Comparison of ENCODE assay signal across 12 cellular contexts in genomic region chr1:12182410-12182946, GRCh38. TPM values are rescaled to one million over a fixed set of nuclear protein-coding genes. Genes with fewer than 3 reads are reported as not detected.
DNase-seq lines count a peak whose midpoint lies in the region; ATAC-seq and TF ChIP-seq lines count a peak whose summit lies in the region.
"Had no signal": no experiment of that assay in that cellular context is flagged by ENCODE, and none has a peak within 500 bp of the region (broad histone marks: within the 10 kb centered on the region; RNA-seq: fewer than 3 reads in every experiment).

No MANE protein-coding gene starts in this region.

- no peak for TF ChIP-seq CTCF in tibial artery (IDR thresholded peaks at IDR 0.05)

- CTCF ChIA-PET in activated naive CD4-positive, alpha-beta T cell treated with anti-CD3 and anti-CD28 coated beads, Interleukin-2, amount 10 ng/mL, durations not matched to agents 7 days and 5 days (lab: Charles Lee) = interaction anchor here (1.4 to 13.6 kb wide), 3 partner anchors 25 to 64 kb away, joined by 3 to 116 read pairs (median 4); no protein-coding TSS in a partner anchor

- peaks cover 22% of the 10 kb centered on the region for H3K4me1 ChIP-seq in thymus (ENCODE audit: control insufficient read depth, insufficient read depth, low read length)
- peaks cover 0 to 26% (median 16%) of the 10 kb centered on the region in 4 donors for H3K4me1 ChIP-seq in tibial artery

- intact Hi-C loops in tibial artery (cut with DNase I; ENCODE audit: low total_unique reads) = no loop called here

- H3K27me3 ChIP-seq in thymus (ENCODE audit: control insufficient read depth, insufficient read depth) (no peaks in the 10 kb centered on the region), tibial artery (peaks cover 0 to 50% of the 10 kb centered on the region in 2 donors)
- H3K27me3 ChIP-seq: brain microvascular endothelial cell, testis had no signal

- no peak overlapping the region for H3K4me3 Mint-ChIP-seq in activated naive CD4-positive, alpha-beta T cell treated with anti-CD3 and anti-CD28 coated beads, Interleukin-2, amount 10 ng/mL, durations not matched to agents 7 days and 5 days
- H3K4me3 Mint-ChIP-seq in memory B cell = peak overlapping the region; percentile 35

- 54 to 73% (median 66%) methylated on average over 4 of the region's 4 CpGs for WGBS in adipose tissue, 3 donors
- 94% methylated on average over 4 of the region's 4 CpGs for WGBS in thymus

- no peaks in the 10 kb centered on the region for H3K27me3 Mint-ChIP-seq in activated naive CD4-positive, alpha-beta T cell treated with anti-CD3 and anti-CD28 coated beads, Interleukin-2, amount 10 ng/mL, durations not matched to agents 7 days and 5 days
- H3K27me3 Mint-ChIP-seq in memory B cell = no peaks in the 10 kb centered on the region

- no peak overlapping the region for H3K4me3 ChIP-seq in thymus (ENCODE audit: low read length)
- H3K4me3 ChIP-seq in tibial artery = no peak overlapping the region
- H3K4me3 ChIP-seq: testis had no signal

- H3K27ac ChIP-seq in adipose tissue (ENCODE audit: low read depth, low read length) (peak overlapping the region; percentile 13), thymus (ENCODE audit: low read depth) (peak overlapping the region; percentile 26), tibial artery (peak overlapping the region in 1 of 2 donors; percentile 6)
- H3K27ac ChIP-seq: brain microvascular endothelial cell had no signal

- peaks cover 70% of the 10 kb centered on the region for H3K4me1 Mint-ChIP-seq in activated naive CD4-positive, alpha-beta T cell treated with anti-CD3 and anti-CD28 coated beads, Interleukin-2, amount 10 ng/mL, durations not matched to agents 7 days and 5 days
- peaks cover 61% of the 10 kb centered on the region for H3K4me1 Mint-ChIP-seq in memory B cell

- H3K36me3 ChIP-seq in thymus (ENCODE audit: control insufficient read depth, insufficient read depth) (no peaks in the 10 kb centered on the region), tibial artery (no peaks in the 10 kb centered on the region)
- H3K36me3 ChIP-seq: brain microvascular endothelial cell had no signal

- no peaks in the 10 kb centered on the region for H3K9me3 ChIP-seq in thymus (ENCODE audit: control insufficient read depth)
- no peaks in the 10 kb centered on the region for H3K9me3 ChIP-seq in tibial artery
- H3K9me3 ChIP-seq: testis had no signal

- no peak for DNase-seq in activated naive CD4-positive, alpha-beta T cell treated with anti-CD3 and anti-CD28 coated beads, Interleukin-2, amount 10 ng/mL, durations not matched to agents 7 days and 5 days
- no peak for DNase-seq in activated naive CD4-positive, alpha-beta T cell treated with anti-CD3 and anti-CD28 coated beads, Interleukin-2, amount 50 U/mL, for 16 hours
- DNase-seq in memory B cell (ENCODE audit: low spot score in 2 of 2) (no peak), tibial artery (no peak)
- DNase-seq in effector CD4-positive, alpha-beta T cell = no peak
- DNase-seq: brain microvascular endothelial cell, islet precursor cell, OCI-M1, testis had no signal

- H3K9me3 Mint-ChIP-seq in activated naive CD4-positive, alpha-beta T cell treated with anti-CD3 and anti-CD28 coated beads, Interleukin-2, amount 10 ng/mL, durations not matched to agents 7 days and 5 days = no peaks in the 10 kb centered on the region
- no peaks in the 10 kb centered on the region for H3K9me3 Mint-ChIP-seq in memory B cell

- ATAC-seq in memory B cell (ENCODE audit: low read depth) = no peak
- ATAC-seq in HG03521 (IDR thresholded peaks at IDR 0.05; ENCODE audit: unreplicated experiment) = no peak

- peaks cover 46% of the 10 kb centered on the region for H3K36me3 Mint-ChIP-seq in activated naive CD4-positive, alpha-beta T cell treated with anti-CD3 and anti-CD28 coated beads, Interleukin-2, amount 10 ng/mL, durations not matched to agents 7 days and 5 days
- peaks cover 4% of the 10 kb centered on the region for H3K36me3 Mint-ChIP-seq in memory B cell

- peak overlapping the region; percentile 33 for H3K27ac Mint-ChIP-seq in activated naive CD4-positive, alpha-beta T cell treated with anti-CD3 and anti-CD28 coated beads, Interleukin-2, amount 10 ng/mL, durations not matched to agents 7 days and 5 days
- peak overlapping the region; percentile 68 for H3K27ac Mint-ChIP-seq in memory B cell

RNA-seq across cellular contexts. Expression of gene TNFRSF1B, which starts 15.7 kb away (rescaled TPM):
- 10 to 100 TPM in 2 of 3 donors, 1 to 10 TPM in 1; 5.8 to 44.3 (median 21.4) TPM for polyA plus RNA-seq in adipose tissue
- polyA plus RNA-seq in thymus = 35.4 TPM

RNA-seq across cellular contexts. Expression of gene VPS13D, which starts 47.4 kb away (rescaled TPM):
- polyA plus RNA-seq in adipose tissue = 10 to 100 TPM; 10.6 to 40.7 (median 23.4) TPM
- 21.7 TPM for polyA plus RNA-seq in thymus
